Comparison of ENCODE assay signal across 23 cellular contexts in the genomic region with DNA sequence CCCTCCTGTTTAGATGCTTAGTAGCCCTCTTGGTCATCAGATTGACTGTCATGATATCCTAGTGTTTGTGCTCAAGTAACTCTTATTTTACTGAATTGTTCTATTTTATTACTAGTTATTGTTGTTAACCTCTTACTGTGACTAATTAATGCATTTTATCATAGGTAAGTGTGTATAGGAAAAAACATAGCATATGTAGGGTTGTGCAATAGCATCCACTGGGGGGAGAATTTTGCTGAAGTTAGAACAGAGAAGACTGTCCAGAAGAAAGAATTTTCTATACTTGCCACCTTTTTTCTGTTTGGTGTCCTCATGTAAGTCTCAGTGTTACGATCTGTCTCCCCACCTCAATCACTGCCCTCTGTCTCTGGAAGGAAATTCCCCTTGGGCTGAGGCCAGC.
"Had no signal": no experiment of that assay in that cellular context is flagged by ENCODE, and none has a peak within 500 bp of the region (broad histone marks: within the 10 kb centered on the region; RNA-seq: fewer than 3 reads in every experiment).

No MANE protein-coding gene starts in this region.

- ATAC-seq: activated CD4-positive, CD25-positive, alpha-beta regulatory T cell treated with anti-CD3 and anti-CD28 coated beads, Interleukin-2, amount 50 U/mL, for 24 hours; activated CD8-positive, alpha-beta T cell treated with anti-CD3 and anti-CD28 coated beads for 36 hours; activated T-cell treated with anti-CD3 and anti-CD28 coated beads, Interleukin-2, amount 50 U/mL, for 72 hours; T-cell had no signal

- H3K27ac ChIP-seq: brain microvascular endothelial cell, cardiac muscle cell, PC-9, WERI-Rb-1 had no signal

- H3K36me3 Mint-ChIP-seq: activated naive CD4-positive, alpha-beta T cell treated with anti-CD3 and anti-CD28 coated beads, Interleukin-2, amount 10 ng/mL, durations not matched to agents 7 days and 5 days; activated naive CD8-positive, alpha-beta T cell treated with anti-CD3 and anti-CD28 coated beads for 36 hours; T-cell had no signal

- H2AFZ ChIP-seq: PC-9 had no signal

- H3K4me3 ChIP-seq: cardiac muscle cell, PC-9 had no signal

- H3K4me3 Mint-ChIP-seq: activated CD8-positive, alpha-beta T cell treated with anti-CD3 and anti-CD28 coated beads for 36 hours; activated naive CD4-positive, alpha-beta T cell treated with anti-CD3 and anti-CD28 coated beads, Interleukin-2, amount 10 ng/mL, durations not matched to agents 7 days and 5 days; activated naive CD8-positive, alpha-beta T cell treated with anti-CD3 and anti-CD28 coated beads for 36 hours; activated T-cell treated with anti-CD3 and anti-CD28 coated beads, Interleukin-2, amount 50 U/mL, for 72 hours; T-cell had no signal

- H3K27me3 ChIP-seq: brain microvascular endothelial cell, cardiac muscle cell had no signal

- H3K4me1 Mint-ChIP-seq: activated naive CD4-positive, alpha-beta T cell treated with anti-CD3 and anti-CD28 coated beads, Interleukin-2, amount 10 ng/mL, durations not matched to agents 7 days and 5 days had no signal

- DNase-seq: activated CD4-positive, alpha-beta T cell treated with anti-CD3 and anti-CD28 coated beads for 4 hours; activated CD8-positive, alpha-beta memory T cell treated with anti-CD3 and anti-CD28 coated beads, Interleukin-2, amount 50 U/mL, for 4 hours; activated CD8-positive, alpha-beta T cell treated with anti-CD3 and anti-CD28 coated beads for 36 hours; activated gamma-delta T cell treated with Interleukin-2 at 50 U/mL for 16 hours; activated naive CD4-positive, alpha-beta T cell treated with anti-CD3 and anti-CD28 coated beads, Interleukin-2, amount 10 ng/mL, durations not matched to agents 7 days and 5 days; activated naive CD8-positive, alpha-beta T cell treated with anti-CD3 and anti-CD28 coated beads for 36 hours; activated T-cell treated with anti-CD3 and anti-CD28 coated beads, Interleukin-2, amount 50 U/mL, for 72 hours; brain microvascular endothelial cell; NCI-H1092 treated with DMSO at 0.1 percent for 48 hours; NCI-H1436; NCI-H1694 treated with DMSO at 0.1 percent for 48 hours; NCI-H2029 treated with DMSO at 0.1 percent for 48 hours; NCI-H345; NCI-H510A; NCI-H69; PC-9; SIG-M5; T-cell; T-helper 2 cell; WERI-Rb-1 had no signal

- H3K27ac Mint-ChIP-seq: activated CD8-positive, alpha-beta T cell treated with anti-CD3 and anti-CD28 coated beads for 36 hours; activated naive CD4-positive, alpha-beta T cell treated with anti-CD3 and anti-CD28 coated beads, Interleukin-2, amount 10 ng/mL, durations not matched to agents 7 days and 5 days; activated naive CD8-positive, alpha-beta T cell treated with anti-CD3 and anti-CD28 coated beads for 36 hours; activated T-cell treated with anti-CD3 and anti-CD28 coated beads, Interleukin-2, amount 50 U/mL, for 72 hours; activated T-helper 2 cell treated with anti-CD3 and anti-CD28 coated beads, Interferon-gamma antibody, Interleukin-2, Interleukin-4, amounts not matched to agents 10 μg/mL and 5 μg/mL and 100 μg/mL, durations not matched to agents 14 hours and 24 hours and 36 hours had no signal

- H3K9me3 Mint-ChIP-seq: activated CD8-positive, alpha-beta T cell treated with anti-CD3 and anti-CD28 coated beads for 36 hours; activated naive CD4-positive, alpha-beta T cell treated with anti-CD3 and anti-CD28 coated beads, Interleukin-2, amount 10 ng/mL, durations not matched to agents 7 days and 5 days; activated naive CD8-positive, alpha-beta T cell treated with anti-CD3 and anti-CD28 coated beads for 36 hours; activated T-cell treated with anti-CD3 and anti-CD28 coated beads, Interleukin-2, amount 50 U/mL, for 72 hours; activated T-helper 2 cell treated with anti-CD3 and anti-CD28 coated beads, Interferon-gamma antibody, Interleukin-2, Interleukin-4, amounts not matched to agents 10 μg/mL and 5 μg/mL and 100 μg/mL, durations not matched to agents 14 hours and 24 hours and 36 hours; T-cell had no signal

- H3K4me2 ChIP-seq: PC-9 had no signal

- H3K36me3 ChIP-seq: brain microvascular endothelial cell, cardiac muscle cell, WERI-Rb-1 had no signal
